8 cellular contexts compared by ENCODE assay signal in the genomic region with DNA sequence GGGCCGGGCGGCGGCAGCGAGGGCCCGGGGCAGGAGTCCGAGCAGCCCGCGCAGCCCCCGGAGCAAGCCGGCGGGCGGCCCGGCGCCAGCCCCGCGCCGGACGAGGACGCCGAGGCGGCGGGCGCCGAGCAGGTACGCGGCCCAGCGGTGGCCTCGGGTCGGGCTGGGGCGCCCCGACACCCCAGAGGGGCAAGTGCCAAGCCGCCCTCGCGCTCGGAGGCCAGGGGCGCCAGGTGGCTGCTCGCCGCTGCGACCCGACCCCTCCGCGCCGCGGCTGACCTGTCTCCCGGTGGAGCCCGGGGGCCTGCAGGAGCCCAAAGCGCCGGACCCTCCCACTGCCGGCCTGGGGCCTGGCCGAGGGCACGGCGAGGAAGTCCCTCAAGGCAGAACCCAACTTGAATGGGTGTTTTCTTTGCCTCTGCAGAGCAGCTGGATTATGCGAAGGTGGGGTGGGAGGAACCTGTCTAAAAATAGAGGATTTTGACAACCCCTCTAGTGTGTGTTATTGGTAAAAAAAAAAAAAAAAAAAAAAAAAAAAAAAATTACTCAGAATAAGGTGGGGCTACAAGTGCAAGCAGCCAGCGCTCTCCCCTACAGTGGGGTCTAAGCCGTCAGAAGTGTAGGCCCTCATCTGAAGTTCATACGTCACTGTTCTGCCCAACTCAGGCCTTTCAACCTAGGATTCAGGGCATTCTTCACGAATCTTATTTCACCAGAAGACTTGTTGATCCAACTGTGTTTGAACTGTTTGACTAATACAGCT. TPM values are rescaled to one million over a fixed set of nuclear protein-coding genes. Genes with fewer than 3 reads are reported as not detected.
DNase-seq lines count a peak whose midpoint lies in the region; ATAC-seq, FAIRE-seq and TF ChIP-seq lines count a peak whose summit lies in the region.

No MANE protein-coding gene starts in this region.

- peak overlapping the region; percentile 73 for H3K4me3 Mint-ChIP-seq in activated CD4-positive, alpha-beta memory T cell treated with anti-CD3 and anti-CD28 coated beads, Interleukin-2, amount 10 ng/mL, durations not matched to agents 7 days and 5 days

- FAIRE-seq in urothelium cell line (lab: Jason Lieb, UNC) = no peak

- DNase-seq in GM12864 (ENCODE audit: low read depth) (no peak), epithelial cell of esophagus (ENCODE audit: low read depth) (peak; percentile 33), urothelium cell line (ENCODE audit: low spot score) (peak; percentile 33), NK-92 (lab: John Stamatoyannopoulos, UW; ENCODE audit: unreplicated experiment) (no peak)
- DNase-seq in activated CD4-positive, alpha-beta memory T cell treated with anti-CD3 and anti-CD28 coated beads, Interleukin-2, amount 10 ng/mL, durations not matched to agents 7 days and 5 days = peak; percentile 28

- no peaks in the 10 kb centered on the region for H3K4me1 ChIP-seq in mucosa of stomach (ENCODE audit: control insufficient read depth, insufficient read depth, low read length)

- peak overlapping the region; percentile 58 for H3K9ac ChIP-seq in mucosa of stomach (ENCODE audit: low read length)

- H3K27ac Mint-ChIP-seq in activated CD4-positive, alpha-beta memory T cell treated with anti-CD3 and anti-CD28 coated beads, Interleukin-2, amount 10 ng/mL, durations not matched to agents 7 days and 5 days = peak overlapping the region; percentile 63

- H3K4me3 ChIP-seq in GM12864 (ENCODE audit: low read depth, low read length) (peak overlapping the region; percentile 82), epithelial cell of esophagus (ENCODE audit: low read length) (peak overlapping the region; percentile 77), mucosa of stomach (ENCODE audit: low read length) (no peak overlapping the region)

- CTCF ChIA-PET in activated CD4-positive, alpha-beta memory T cell treated with anti-CD3 and anti-CD28 coated beads, Interleukin-2, amount 10 ng/mL, durations not matched to agents 7 days and 5 days (lab: Charles Lee) = interaction anchor here (0.9 kb wide), 1 partner anchor 23 kb away, joined by 3 read pairs; no protein-coding TSS in a partner anchor

- peaks cover 39% of the 10 kb centered on the region for H3K4me1 Mint-ChIP-seq in activated CD4-positive, alpha-beta memory T cell treated with anti-CD3 and anti-CD28 coated beads, Interleukin-2, amount 10 ng/mL, durations not matched to agents 7 days and 5 days

- TF ChIP-seq CTCF in GM12864 (IDR thresholded peaks at IDR 0.05; ENCODE audit: low read depth, low read length, missing control alignments) (no peak), epithelial cell of esophagus (IDR thresholded peaks at IDR 0.05; ENCODE audit: insufficient read depth, low read depth, low read length, missing control alignments) (no peak)

- H3K27me3 ChIP-seq in mucosa of stomach (ENCODE audit: control insufficient read depth, insufficient read depth, low read length) = no peaks in the 10 kb centered on the region

- peak; percentile 31 for ATAC-seq in GM21717 (IDR thresholded peaks at IDR 0.05; ENCODE audit: unreplicated experiment)

- H3K27me3 Mint-ChIP-seq in activated CD4-positive, alpha-beta memory T cell treated with anti-CD3 and anti-CD28 coated beads, Interleukin-2, amount 10 ng/mL, durations not matched to agents 7 days and 5 days = peaks cover 5% of the 10 kb centered on the region

- H3K36me3 ChIP-seq in mucosa of stomach (ENCODE audit: control insufficient read depth, insufficient read depth, low read length) = no peaks in the 10 kb centered on the region

- H3K9me3 ChIP-seq in mucosa of stomach (ENCODE audit: control insufficient read depth, low read length) = no peaks in the 10 kb centered on the region

- no peak for TF ChIP-seq RAD21 in Ishikawa (IDR thresholded peaks at IDR 0.05; ENCODE audit: low read depth)

- H3K9me3 Mint-ChIP-seq in activated CD4-positive, alpha-beta memory T cell treated with anti-CD3 and anti-CD28 coated beads, Interleukin-2, amount 10 ng/mL, durations not matched to agents 7 days and 5 days = no peaks in the 10 kb centered on the region

- peaks cover 18% of the 10 kb centered on the region for H3K36me3 Mint-ChIP-seq in activated CD4-positive, alpha-beta memory T cell treated with anti-CD3 and anti-CD28 coated beads, Interleukin-2, amount 10 ng/mL, durations not matched to agents 7 days and 5 days (ENCODE audit: low read depth)

- TF ChIP-seq EP300 in Ishikawa (IDR thresholded peaks at IDR 0.05; ENCODE audit: borderline replicate concordance) = no peak

- POLR2A ChIA-PET in activated CD4-positive, alpha-beta memory T cell treated with anti-CD3 and anti-CD28 coated beads, Interleukin-2, amount 10 ng/mL, durations not matched to agents 7 days and 5 days (lab: Charles Lee) = interaction anchor here (0.9 to 2.1 kb wide), 8 partner anchors 9 to 1492 kb away, joined by 3 to 9 read pairs (median 4); partner anchors contain the start of genes FAM135A and LMBRD1

TF ChIP-seq in Ishikawa, 13 proteins besides CTCF, POLR2A, EP300 and RAD21:
- TF ChIP-seq, protein P1, sequence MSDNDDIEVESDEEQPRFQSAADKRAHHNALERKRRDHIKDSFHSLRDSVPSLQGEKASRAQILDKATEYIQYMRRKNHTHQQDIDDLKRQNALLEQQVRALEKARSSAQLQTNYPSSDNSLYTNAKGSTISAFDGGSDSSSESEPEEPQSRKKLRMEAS (IDR thresholded peaks at IDR 0.05) = no peak
- 0 out of 2 replicates have a peak, but pooled peaks have one; percentile 28 for TF ChIP-seq ZBTB7A (IDR thresholded peaks at IDR 0.05; ENCODE audit: low read depth)

RNA-seq across cellular contexts. Expression of gene OGFRL1, which starts 0.6 kb away (rescaled TPM):
- total RNA-seq in activated CD4-positive, alpha-beta memory T cell treated with anti-CD3 and anti-CD28 coated beads, Interleukin-2, amount 10 ng/mL, durations not matched to agents 7 days and 5 days = 10 to 100 TPM in 1 of 2 experiments, 1 to 10 TPM in 1; 9.9 to 11.7 TPM

Comparison
In these comparisons a context has a peak if more than half of its experiments do, and no peak if none do; other contexts are left out.
1. DNase-seq: peak in activated CD4-positive, alpha-beta memory T cell treated with anti-CD3 and anti-CD28 coated beads, Interleukin-2, amount 10 ng/mL, durations not matched to agents 7 days and 5 days (single experiment), epithelial cell of esophagus (single experiment) and urothelium cell line (single experiment); none in GM12864 (single experiment) and NK-92 (single experiment).